In the genomic region with DNA sequence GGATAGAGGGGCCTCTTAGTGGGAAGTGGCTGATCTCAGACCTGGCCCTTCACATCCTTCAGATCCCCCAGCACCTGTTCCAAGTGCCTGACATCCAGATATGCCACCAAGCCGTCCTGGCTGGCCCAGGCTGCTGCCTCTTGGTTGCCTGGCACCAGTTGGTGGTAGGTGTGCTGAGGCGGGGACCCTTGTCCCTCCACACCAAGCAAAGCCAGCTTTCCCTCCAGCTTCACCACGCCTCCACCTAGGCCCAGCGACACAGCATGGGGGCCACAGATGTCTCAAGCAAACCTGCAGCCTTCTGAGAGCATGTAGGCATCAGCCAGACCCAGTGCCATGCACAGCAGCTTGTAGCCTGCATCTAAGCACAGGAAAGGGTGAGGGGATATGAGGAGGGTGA, we compare ENCODE assay signal across 16 cellular contexts. TPM values are rescaled to one million over a fixed set of nuclear protein-coding genes. Genes with fewer than 3 reads are reported as not detected.
DNase-seq lines count a peak whose midpoint lies in the region; ATAC-seq and TF ChIP-seq lines count a peak whose summit lies in the region.
"Had no signal": no experiment of that assay in that cellular context is flagged by ENCODE, and none has a peak within 500 bp of the region (broad histone marks: within the 10 kb centered on the region; RNA-seq: fewer than 3 reads in every experiment).

No MANE protein-coding gene starts in this region.

- peaks cover 11% of the 10 kb centered on the region for H3K79me2 ChIP-seq in MM.1S (ENCODE audit: low read length)

- no peak overlapping the region for H3K4me3 ChIP-seq in MM.1S (ENCODE audit: low read length)

- H3K4me1 Mint-ChIP-seq in activated naive CD4-positive, alpha-beta T cell treated with anti-CD3 and anti-CD28 coated beads, Interleukin-2, amount 50 U/mL, for 24 hours = peaks cover 31% of the 10 kb centered on the region
- H3K4me1 Mint-ChIP-seq in glutamatergic neuron (ENCODE audit: low read depth, unreplicated experiment) (peaks cover 15% of the 10 kb centered on the region), neural crest cell (peaks cover 34% of the 10 kb centered on the region)
- peaks cover 24% of the 10 kb centered on the region for H3K4me1 Mint-ChIP-seq in activated T-cell treated with anti-CD3 and anti-CD28 coated beads, Interleukin-2, amount 50 U/mL, for 4 hours (ENCODE audit: low read depth)

- no peak overlapping the region for H3K4me3 Mint-ChIP-seq in activated naive CD4-positive, alpha-beta T cell treated with anti-CD3 and anti-CD28 coated beads, Interleukin-2, amount 50 U/mL, for 24 hours
- H3K4me3 Mint-ChIP-seq in glutamatergic neuron (ENCODE audit: unreplicated experiment) (peak overlapping the region; percentile 52), neural crest cell (peak overlapping the region; percentile 41)
- no peak overlapping the region for H3K4me3 Mint-ChIP-seq in activated T-cell treated with anti-CD3 and anti-CD28 coated beads, Interleukin-2, amount 50 U/mL, for 4 hours

- H3K4me1 ChIP-seq in MM.1S (ENCODE audit: low read length) = peaks cover 19% of the 10 kb centered on the region

- no peaks in the 10 kb centered on the region for H3K27me3 ChIP-seq in MM.1S (replicated peaks; ENCODE audit: insufficient read depth, low read length)

- H2AFZ ChIP-seq in MM.1S (ENCODE audit: low read length) = no peak overlapping the region

- peak overlapping the region; percentile 24 for H3K27ac Mint-ChIP-seq in activated naive CD4-positive, alpha-beta T cell treated with anti-CD3 and anti-CD28 coated beads, Interleukin-2, amount 50 U/mL, for 24 hours
- H3K27ac Mint-ChIP-seq in glutamatergic neuron (ENCODE audit: unreplicated experiment) (peak overlapping the region; percentile 28), neural crest cell (ENCODE audit: unreplicated experiment) (no peak overlapping the region)
- H3K27ac Mint-ChIP-seq: H9, IgD-negative memory B cell had no signal

- no peak for ATAC-seq in activated T-cell treated with anti-CD3 and anti-CD28 coated beads, Interleukin-2, amount 50 U/mL, for 4 hours

- H3K9ac ChIP-seq in MM.1S (ENCODE audit: low read length) = no peak overlapping the region

- H3K4me2 ChIP-seq in MM.1S (ENCODE audit: low read depth, low read length) = no peak overlapping the region

- H4K20me1 ChIP-seq in MM.1S (ENCODE audit: insufficient read depth, low read length) = no peaks in the 10 kb centered on the region

- no peaks in the 10 kb centered on the region for H3K9me2 ChIP-seq in MM.1S (replicated peaks; ENCODE audit: insufficient read depth, low read length)

- no peak overlapping the region for H3K27ac ChIP-seq in MM.1S (ENCODE audit: low read length)
- H3K27ac ChIP-seq: 22Rv1 had no signal

- H3F3A ChIP-seq in MM.1S (ENCODE audit: insufficient read depth, low read length) = no peaks in the 10 kb centered on the region

- H3K9me3 Mint-ChIP-seq in activated naive CD4-positive, alpha-beta T cell treated with anti-CD3 and anti-CD28 coated beads, Interleukin-2, amount 50 U/mL, for 24 hours = no peaks in the 10 kb centered on the region
- H3K9me3 Mint-ChIP-seq in glutamatergic neuron (ENCODE audit: unreplicated experiment) (peaks cover 10% of the 10 kb centered on the region), neural crest cell (no peaks in the 10 kb centered on the region)
- H3K9me3 Mint-ChIP-seq in activated T-cell treated with anti-CD3 and anti-CD28 coated beads, Interleukin-2, amount 50 U/mL, for 4 hours = no peaks in the 10 kb centered on the region
- H3K9me3 Mint-ChIP-seq: H9, IgD-negative memory B cell had no signal

- DNase-seq in activated naive CD4-positive, alpha-beta T cell (lab: John Stamatoyannopoulos, UW) = no peak
- DNase-seq in glutamatergic neuron = no peak
- no peak for DNase-seq in neural crest cell (ENCODE audit: low read depth, low spot score)
- DNase-seq in MM.1S = no peak
- DNase-seq in activated T-cell treated with anti-CD3 and anti-CD28 coated beads, Interleukin-2, amount 50 U/mL, for 4 hours = no peak
- DNase-seq in stimulated activated CD8-positive, alpha-beta memory T cell treated with anti-CD3 and anti-CD28 coated beads, Interleukin-4, amount 100 ng/mL, for 48 hours = no peak
- no peak for DNase-seq in GF-D8 (lab: John Stamatoyannopoulos, UW)
- DNase-seq: COR-L47, DMS153, H9, NCI-H1048, NCI-H226, NCI-H526 had no signal

- H3K36me3 ChIP-seq in MM.1S (replicated peaks; ENCODE audit: insufficient read depth, low read length) = no peaks in the 10 kb centered on the region

- H3K36me3 Mint-ChIP-seq in activated naive CD4-positive, alpha-beta T cell treated with anti-CD3 and anti-CD28 coated beads, Interleukin-2, amount 50 U/mL, for 24 hours = no peaks in the 10 kb centered on the region
- no peaks in the 10 kb centered on the region for H3K36me3 Mint-ChIP-seq in glutamatergic neuron (ENCODE audit: unreplicated experiment)
- H3K36me3 Mint-ChIP-seq in neural crest cell (ENCODE audit: low read depth) = no peaks in the 10 kb centered on the region
- H3K36me3 Mint-ChIP-seq in activated T-cell treated with anti-CD3 and anti-CD28 coated beads, Interleukin-2, amount 50 U/mL, for 4 hours (ENCODE audit: insufficient read depth) = no peaks in the 10 kb centered on the region
- H3K36me3 Mint-ChIP-seq: IgD-negative memory B cell had no signal

- H3K27me3 Mint-ChIP-seq in activated naive CD4-positive, alpha-beta T cell treated with anti-CD3 and anti-CD28 coated beads, Interleukin-2, amount 50 U/mL, for 24 hours = no peaks in the 10 kb centered on the region
- H3K27me3 Mint-ChIP-seq in glutamatergic neuron (ENCODE audit: unreplicated experiment) = peaks cover 18% of the 10 kb centered on the region
- H3K27me3 Mint-ChIP-seq in neural crest cell (ENCODE audit: low read depth) = no peaks in the 10 kb centered on the region
- H3K27me3 Mint-ChIP-seq in activated T-cell treated with anti-CD3 and anti-CD28 coated beads, Interleukin-2, amount 50 U/mL, for 4 hours (ENCODE audit: low read depth) = no peaks in the 10 kb centered on the region
- H3K27me3 Mint-ChIP-seq: IgD-negative memory B cell had no signal

- no peak for TF ChIP-seq CTCF in glutamatergic neuron (IDR thresholded peaks at IDR 0.05; ENCODE audit: partially characterized antibody, unreplicated experiment)
- TF ChIP-seq CTCF in neural crest cell (conservative IDR thresholded peaks at IDR 0.05) = no peak
- no peak for TF ChIP-seq CTCF in MM.1S (IDR thresholded peaks at IDR 0.05; ENCODE audit: low read length)

- H3K9me3 ChIP-seq in MM.1S (replicated peaks; ENCODE audit: insufficient read depth, low read length) = no peaks in the 10 kb centered on the region

RNA-seq across cellular contexts. Expression of gene CD63, which starts 3.5 kb away (rescaled TPM):
- total RNA-seq in glutamatergic neuron (ENCODE audit: unreplicated experiment) (619 TPM), neural crest cell (535 and 560 TPM in 2 replicates)
- total RNA-seq in activated T-cell treated with anti-CD3 and anti-CD28 coated beads, Interleukin-2, amount 50 U/mL, for 4 hours = 100 to 1,000 TPM; 158 to 177 (median 177) TPM

RNA-seq across cellular contexts. Expression of gene GDF11, which starts 10.6 kb away (rescaled TPM):
- 52.4 TPM for total RNA-seq in glutamatergic neuron (ENCODE audit: unreplicated experiment)
- total RNA-seq in neural crest cell = 66.6 and 67.0 TPM in 2 replicates
- 10 to 100 TPM; 12.3 to 15.5 (median 14.5) TPM for total RNA-seq in activated T-cell treated with anti-CD3 and anti-CD28 coated beads, Interleukin-2, amount 50 U/mL, for 4 hours

RNA-seq across cellular contexts. Expression of gene RDH5, which starts 12.1 kb away (rescaled TPM):
- 6.6 TPM for total RNA-seq in glutamatergic neuron (ENCODE audit: unreplicated experiment)
- total RNA-seq in neural crest cell = 10.4 and 14.2 TPM in 2 replicates
- 1 to 10 TPM; 3.9 to 7.4 (median 5.1) TPM for total RNA-seq in activated T-cell treated with anti-CD3 and anti-CD28 coated beads, Interleukin-2, amount 50 U/mL, for 4 hours

RNA-seq across cellular contexts. Expression of gene BLOC1S1, which starts 16.4 kb away (rescaled TPM):
- total RNA-seq in glutamatergic neuron (ENCODE audit: unreplicated experiment) (71.2 TPM), neural crest cell (105 and 111 TPM in 2 replicates)
- total RNA-seq in activated T-cell treated with anti-CD3 and anti-CD28 coated beads, Interleukin-2, amount 50 U/mL, for 4 hours = 10 to 100 TPM; 60.7 to 65.7 (median 61.7) TPM

RNA-seq across cellular contexts. Expression of gene ITGA7, which starts 24.6 kb away (rescaled TPM):
- total RNA-seq in glutamatergic neuron (ENCODE audit: unreplicated experiment) (156 TPM), neural crest cell (57.9 and 63.7 TPM in 2 replicates)
- 1 to 10 TPM in 2 of 3 donors, under 1 TPM in 1; 0.91 to 1.4 (median 1.3) TPM for total RNA-seq in activated T-cell treated with anti-CD3 and anti-CD28 coated beads, Interleukin-2, amount 50 U/mL, for 4 hours

Comparison
In these comparisons a context has a peak if more than half of its experiments do, and no peak if none do; other contexts are left out.
1. H3K4me3 Mint-ChIP-seq: peak in glutamatergic neuron (single experiment) and neural crest cell (single experiment); none in activated naive CD4-positive, alpha-beta T cell treated with anti-CD3 and anti-CD28 coated beads, Interleukin-2, amount 50 U/mL, for 24 hours (single experiment) and activated T-cell treated with anti-CD3 and anti-CD28 coated beads, Interleukin-2, amount 50 U/mL, for 4 hours (single experiment).